In the genomic region with DNA sequence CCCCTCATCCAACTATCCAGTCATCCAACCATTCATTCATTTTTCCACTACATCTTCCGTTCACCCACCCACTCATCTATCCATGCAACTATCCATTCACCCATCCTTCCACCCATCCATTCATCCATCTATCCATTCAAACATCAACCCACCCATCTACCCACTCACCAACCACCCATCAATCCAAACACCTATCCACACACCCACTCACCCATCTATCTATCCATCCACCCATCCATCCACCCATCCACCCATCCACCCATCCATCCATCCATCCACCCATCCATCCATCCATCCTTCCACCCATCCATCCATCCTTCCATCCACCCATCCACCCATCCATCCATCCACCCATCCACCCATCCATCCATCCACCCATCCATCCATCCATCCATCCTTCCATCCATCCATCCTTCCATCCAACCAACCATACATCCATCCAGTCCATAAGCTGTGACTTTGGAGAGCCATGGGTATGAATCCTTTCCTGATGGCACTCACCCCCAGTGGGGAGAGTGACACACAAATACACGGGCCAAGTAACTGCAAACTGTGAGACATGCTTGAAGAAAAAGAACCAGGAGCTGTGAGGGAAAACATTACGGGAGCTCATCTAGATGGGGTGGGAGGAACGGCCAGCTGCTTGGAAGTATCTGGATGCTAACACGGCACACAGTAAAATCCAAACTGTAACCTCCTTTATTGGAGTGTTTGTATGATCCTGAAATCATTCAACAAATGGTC, we compare ENCODE assay signal across 24 cellular contexts.
"Had no signal": no experiment of that assay in that cellular context is flagged by ENCODE, and none has a peak within 500 bp of the region (broad histone marks: within the 10 kb centered on the region; RNA-seq: fewer than 3 reads in every experiment).

No MANE protein-coding gene starts in this region.

- H3K36me3 ChIP-seq: colonic mucosa, gastrocnemius medialis, left lung, lower lobe of right lung, ovary, suprapubic skin, transverse colon had no signal

- ATAC-seq: esophagus mucosa, gastrocnemius medialis, left lung, lower lobe of right lung, sciatic nerve had no signal

- H3K4me1 ChIP-seq: gastrocnemius medialis had no signal

- H3K36me3 Mint-ChIP-seq: naive thymus-derived CD8-positive, alpha-beta T cell had no signal

- H3K9me3 Mint-ChIP-seq: dendritic cell treated with granulocyte-macrophage colony-stimulating factor and Interleukin-4, amounts not matched to agents 40 ng/mL and 50 ng/mL, for 4 days; endodermal cell; nephron progenitor cell had no signal

- DNase-seq: colonic mucosa; effector CD8-positive, alpha-beta T cell; endodermal cell; foreskin fibroblast; gastrocnemius medialis; lower lobe of right lung; naive thymus-derived CD8-positive, alpha-beta T cell; nephron progenitor cell; ovary; retina; stimulated activated CD4-positive, alpha-beta T cell treated with anti-CD3 and anti-CD28 coated beads, Interleukin-12 subunit alpha, Interleukin-12 subunit beta, amount 100 ng/mL, for 4 hours; stimulated activated CD4-positive, alpha-beta T cell treated with anti-CD3 and anti-CD28 coated beads, Interleukin-1b, Interleukin-23, amount 100 ng/mL, for 48 hours; stimulated activated CD8-positive, alpha-beta memory T cell treated with anti-CD3 and anti-CD28 coated beads, Interleukin-4, amount 100 ng/mL, for 48 hours; stimulated activated naive CD4-positive, alpha-beta T cell; stimulated activated naive CD8-positive, alpha-beta T cell treated with anti-CD3 and anti-CD28 coated beads, Interleukin-15, amount 100 ng/mL, for 72 hours; transverse colon had no signal

- H3K4me3 ChIP-seq: colonic mucosa, gastrocnemius medialis, left lung, lower lobe of right lung, ovary, smooth muscle cell, suprapubic skin, transverse colon had no signal

- H3K27ac ChIP-seq: colonic mucosa, epithelial cell of prostate, gastrocnemius medialis, left lung, lower lobe of right lung, ovary, suprapubic skin, transverse colon had no signal

- H3K27ac Mint-ChIP-seq: dendritic cell treated with granulocyte-macrophage colony-stimulating factor and Interleukin-4, amounts not matched to agents 40 ng/mL and 50 ng/mL, for 4 days; endodermal cell; nephron progenitor cell; stimulated activated naive CD8-positive, alpha-beta T cell treated with anti-CD3 and anti-CD28 coated beads, Interleukin-15, amount 100 ng/mL, for 72 hours had no signal

- H3K27me3 Mint-ChIP-seq: stimulated activated naive CD8-positive, alpha-beta T cell treated with anti-CD3 and anti-CD28 coated beads, Interleukin-15, amount 100 ng/mL, for 72 hours had no signal

- H3K4me1 Mint-ChIP-seq: endodermal cell had no signal

- FAIRE-seq: keratinocyte had no signal

- H3K9me3 ChIP-seq: colonic mucosa, gastrocnemius medialis, left lung, lower lobe of right lung, ovary, suprapubic skin, transverse colon had no signal

- H3K4me3 Mint-ChIP-seq: dendritic cell treated with granulocyte-macrophage colony-stimulating factor and Interleukin-4, amounts not matched to agents 40 ng/mL and 50 ng/mL, for 4 days; endodermal cell; nephron progenitor cell; stimulated activated naive CD8-positive, alpha-beta T cell treated with anti-CD3 and anti-CD28 coated beads, Interleukin-15, amount 100 ng/mL, for 72 hours had no signal
